ENCODE assay signal across 34 cellular contexts in genomic region chr6:16069222-16069621, GRCh38.
"Had no signal": no experiment of that assay in that cellular context is flagged by ENCODE, and none has a peak within 500 bp of the region (broad histone marks: within the 10 kb centered on the region; RNA-seq: fewer than 3 reads in every experiment).

No MANE protein-coding gene starts in this region.

- FAIRE-seq: astrocyte, colon had no signal

- H3K9me3 ChIP-seq: esophagus squamous epithelium, gastroesophageal sphincter had no signal

- ATAC-seq: activated CD4-positive, alpha-beta T cell treated with anti-CD3 and anti-CD28 coated beads for 36 hours; activated CD8-positive, alpha-beta memory T cell treated with anti-CD3 and anti-CD28 coated beads, Interleukin-2, amount 10 ng/mL, durations not matched to agents 7 days and 5 days; activated CD8-positive, alpha-beta T cell treated with anti-CD3 and anti-CD28 coated beads, Interleukin-2, amount 10 ng/mL, durations not matched to agents 7 days and 5 days; effector memory CD8-positive, alpha-beta T cell; gastroesophageal sphincter; T-helper 17 cell had no signal

- H3K36me3 ChIP-seq: esophagus squamous epithelium, gastroesophageal sphincter, WERI-Rb-1 had no signal

- H3K4me1 Mint-ChIP-seq: activated CD4-positive, alpha-beta T cell treated with anti-CD3 and anti-CD28 coated beads for 36 hours; activated CD4-positive, alpha-beta T cell treated with anti-CD3 and anti-CD28 coated beads, Interleukin-2, amount 10 ng/mL, durations not matched to agents 24 days and 14 days; activated CD8-positive, alpha-beta memory T cell treated with anti-CD3 and anti-CD28 coated beads, Interleukin-2, amount 10 ng/mL, durations not matched to agents 7 days and 5 days; T-helper 17 cell had no signal

- H3K27me3 ChIP-seq: esophagus squamous epithelium, gastroesophageal sphincter had no signal

- H3K36me3 Mint-ChIP-seq: activated CD4-positive, alpha-beta memory T cell treated with anti-CD3 and anti-CD28 coated beads for 36 hours; activated CD8-positive, alpha-beta memory T cell treated with anti-CD3 and anti-CD28 coated beads, Interleukin-2, amount 10 ng/mL, durations not matched to agents 7 days and 5 days; activated naive CD8-positive, alpha-beta T cell had no signal

- H3K9me3 Mint-ChIP-seq: activated CD4-positive, alpha-beta memory T cell treated with anti-CD3 and anti-CD28 coated beads for 36 hours; activated CD4-positive, alpha-beta T cell treated with anti-CD3 and anti-CD28 coated beads, Interleukin-2, amount 10 ng/mL, durations not matched to agents 24 days and 14 days; activated T-helper 1 cell treated with anti-CD3 and anti-CD28 coated beads, Interleukin-12 subunit alpha, Interleukin-12 subunit beta, Interleukin-2, Interleukin-4 antibody, amounts not matched to agents 30 ng/mL and 10 ng/mL and 1 ng/mL, durations not matched to agents 14 hours and 24 hours and 36 hours; activated T-helper 2 cell treated with anti-CD3 and anti-CD28 coated beads, Interferon-gamma antibody, Interleukin-2, Interleukin-4, amounts not matched to agents 10 μg/mL and 5 μg/mL and 100 μg/mL, durations not matched to agents 14 hours and 24 hours and 36 hours; effector memory CD8-positive, alpha-beta T cell; T-helper 2 cell treated with Interferon-gamma antibody and Interleukin-4, amounts not matched to agents 5 μg/mL and 100 μg/mL, for 36 hours had no signal

- DNase-seq: activated CD4-positive, alpha-beta memory T cell treated with anti-CD3 and anti-CD28 coated beads for 36 hours; activated CD4-positive, alpha-beta T cell treated with anti-CD3 and anti-CD28 coated beads for 36 hours; activated CD4-positive, alpha-beta T cell treated with anti-CD3 and anti-CD28 coated beads, Interleukin-2, amount 10 ng/mL, durations not matched to agents 24 days and 14 days; activated CD4-positive, CD25-positive, alpha-beta regulatory T cell; activated CD4-positive, CD25-positive, alpha-beta regulatory T cell treated with anti-CD3 and anti-CD28 coated beads, Interleukin-2, amount 50 U/mL, for 72 hours; activated CD8-positive, alpha-beta memory T cell treated with anti-CD3 and anti-CD28 coated beads, Interleukin-2, amount 10 ng/mL, durations not matched to agents 7 days and 5 days; activated CD8-positive, alpha-beta memory T cell treated with anti-CD3 and anti-CD28 coated beads, Interleukin-2, amount 50 U/mL, for 4 hours; activated CD8-positive, alpha-beta T cell treated with anti-CD3 and anti-CD28 coated beads, Interleukin-2, amount 10 ng/mL, durations not matched to agents 7 days and 5 days; activated effector memory CD4-positive, alpha-beta T cell treated with anti-CD3 and anti-CD28 coated beads, Interleukin-2, amount 50 U/mL, for 16 hours; activated naive CD4-positive, alpha-beta T cell treated with anti-CD3 and anti-CD28 coated beads, Interleukin-2, amount 50 U/mL, for 16 hours; activated naive CD4-positive, alpha-beta T cell treated with Interleukin-2 at 50 U/mL for 16 hours; activated T-cell treated with anti-CD3 and anti-CD28 coated beads, Interleukin-2, amount 50 U/mL, for 1 hour; activated T-cell treated with anti-CD3 and anti-CD28 coated beads, Interleukin-2, amount 50 U/mL, for 48 hours; amniotic stem cell; anterior cingulate cortex; caudate nucleus; cortex of kidney; dermis blood vessel endothelial cell; effector CD4-positive, alpha-beta T cell; effector memory CD8-positive, alpha-beta T cell; erythroblast; esophagus squamous epithelium; foreskin melanocyte; T-helper 1 cell; T-helper 17 cell; T1000; WERI-Rb-1 had no signal

- H3K27ac ChIP-seq: esophagus squamous epithelium, gastroesophageal sphincter, WERI-Rb-1 had no signal

- H3K4me3 Mint-ChIP-seq: activated CD4-positive, alpha-beta memory T cell treated with anti-CD3 and anti-CD28 coated beads for 36 hours; activated CD4-positive, alpha-beta T cell treated with anti-CD3 and anti-CD28 coated beads for 36 hours; activated CD4-positive, alpha-beta T cell treated with anti-CD3 and anti-CD28 coated beads, Interleukin-2, amount 10 ng/mL, durations not matched to agents 24 days and 14 days; activated CD8-positive, alpha-beta memory T cell treated with anti-CD3 and anti-CD28 coated beads, Interleukin-2, amount 10 ng/mL, durations not matched to agents 7 days and 5 days; activated CD8-positive, alpha-beta T cell treated with anti-CD3 and anti-CD28 coated beads, Interleukin-2, amount 10 ng/mL, durations not matched to agents 7 days and 5 days; activated naive CD8-positive, alpha-beta T cell; activated T-helper 1 cell treated with anti-CD3 and anti-CD28 coated beads, Interleukin-12 subunit alpha, Interleukin-12 subunit beta, Interleukin-2, Interleukin-4 antibody, amounts not matched to agents 30 ng/mL and 10 ng/mL and 1 ng/mL, durations not matched to agents 14 hours and 24 hours and 36 hours; effector memory CD8-positive, alpha-beta T cell; T-helper 17 cell; T-helper 2 cell treated with Interferon-gamma antibody and Interleukin-4, amounts not matched to agents 5 μg/mL and 100 μg/mL, for 36 hours had no signal

- H3K27ac Mint-ChIP-seq: activated CD4-positive, alpha-beta memory T cell treated with anti-CD3 and anti-CD28 coated beads for 36 hours; activated CD4-positive, alpha-beta T cell treated with anti-CD3 and anti-CD28 coated beads for 36 hours; activated CD4-positive, alpha-beta T cell treated with anti-CD3 and anti-CD28 coated beads, Interleukin-2, amount 10 ng/mL, durations not matched to agents 24 days and 14 days; activated CD8-positive, alpha-beta memory T cell treated with anti-CD3 and anti-CD28 coated beads, Interleukin-2, amount 10 ng/mL, durations not matched to agents 7 days and 5 days; activated CD8-positive, alpha-beta T cell treated with anti-CD3 and anti-CD28 coated beads, Interleukin-2, amount 10 ng/mL, durations not matched to agents 7 days and 5 days; activated naive CD8-positive, alpha-beta T cell; activated T-helper 1 cell treated with anti-CD3 and anti-CD28 coated beads, Interleukin-12 subunit alpha, Interleukin-12 subunit beta, Interleukin-2, Interleukin-4 antibody, amounts not matched to agents 30 ng/mL and 10 ng/mL and 1 ng/mL, durations not matched to agents 14 hours and 24 hours and 36 hours; activated T-helper 2 cell treated with anti-CD3 and anti-CD28 coated beads, Interferon-gamma antibody, Interleukin-2, Interleukin-4, amounts not matched to agents 10 μg/mL and 5 μg/mL and 100 μg/mL, durations not matched to agents 14 hours and 24 hours and 36 hours; effector memory CD8-positive, alpha-beta T cell; T-helper 17 cell; T-helper 2 cell treated with Interferon-gamma antibody and Interleukin-4, amounts not matched to agents 5 μg/mL and 100 μg/mL, for 36 hours had no signal

- H3K4me3 ChIP-seq: esophagus squamous epithelium, gastroesophageal sphincter had no signal

- H3K4me1 ChIP-seq: gastroesophageal sphincter had no signal

- H3K27me3 Mint-ChIP-seq: activated naive CD8-positive, alpha-beta T cell had no signal
